Comparison of ENCODE assay signal across 9 cellular contexts in the genomic region with DNA sequence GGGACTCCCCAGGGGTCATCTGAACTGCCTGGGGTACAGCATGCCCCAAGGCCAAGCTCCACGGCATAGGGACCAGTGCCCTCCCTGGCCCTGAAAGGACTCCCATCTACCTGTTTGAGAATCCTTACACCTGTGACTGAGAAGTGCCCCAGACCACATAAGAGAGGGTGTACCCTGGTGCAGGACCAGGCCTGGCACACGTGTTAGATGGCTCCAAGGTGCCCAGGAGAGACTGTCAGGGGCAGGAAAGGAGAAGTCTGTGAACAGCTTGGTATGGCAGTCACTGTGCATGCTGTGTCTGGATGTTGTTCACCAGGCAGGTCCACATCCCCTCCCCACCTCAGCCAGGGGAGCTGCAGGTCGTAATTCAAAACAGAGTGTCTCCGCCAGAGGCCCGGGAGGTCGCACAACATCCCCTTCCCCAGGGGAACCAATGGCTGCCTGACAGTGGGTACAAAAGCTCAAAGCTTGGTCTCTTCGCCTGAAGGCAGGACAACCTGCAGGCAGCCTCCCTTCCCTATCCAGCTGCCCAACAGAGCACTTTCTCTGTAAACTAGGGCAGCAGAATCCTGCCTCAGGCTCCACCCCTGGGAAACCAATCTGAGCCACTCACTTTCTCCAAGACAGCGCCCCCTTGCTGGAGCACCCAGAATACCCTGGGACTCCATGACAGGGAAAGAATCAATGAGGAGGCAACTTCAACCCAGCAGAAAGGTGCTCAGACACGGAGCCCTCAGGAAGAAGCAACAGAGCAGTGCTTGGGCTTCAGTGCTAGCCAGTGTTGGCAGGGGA. TPM values are rescaled to one million over a fixed set of nuclear protein-coding genes. Genes with fewer than 3 reads are reported as not detected.
DNase-seq lines count a peak whose midpoint lies in the region; ATAC-seq and TF ChIP-seq lines count a peak whose summit lies in the region.
"Had no signal": no experiment of that assay in that cellular context is flagged by ENCODE, and none has a peak within 500 bp of the region (broad histone marks: within the 10 kb centered on the region; RNA-seq: fewer than 3 reads in every experiment).

No MANE protein-coding gene starts in this region.

- H3K4me3 Mint-ChIP-seq in activated naive CD8-positive, alpha-beta T cell treated with anti-CD3 and anti-CD28 coated beads, Interleukin-2, amount 10 ng/mL, durations not matched to agents 7 days and 5 days: peak overlapping the region; percentile 90

- no peaks in the 10 kb centered on the region for H3K79me2 ChIP-seq in osteoblast (ENCODE audit: insufficient read depth, low read length)

- no peaks in the 10 kb centered on the region for H3K36me3 ChIP-seq in osteoblast (ENCODE audit: insufficient read depth, low read length)

- peaks cover 22% of the 10 kb centered on the region for H3K27me3 ChIP-seq in osteoblast (ENCODE audit: insufficient read depth, low read length)

- TF ChIP-seq CTCF in LNCAP (IDR thresholded peaks at IDR 0.05): peak; percentile 42; the same call in 1 of the 2 replicates
- TF ChIP-seq CTCF in osteoblast (IDR thresholded peaks at IDR 0.05; ENCODE audit: extremely low read depth, low read depth, low read length): peak; percentile 25
- no peak for TF ChIP-seq CTCF in foreskin fibroblast (IDR thresholded peaks at IDR 0.05; ENCODE audit: low read depth, low read length)

- no peaks in the 10 kb centered on the region for H3K27me3 Mint-ChIP-seq in activated naive CD8-positive, alpha-beta T cell treated with anti-CD3 and anti-CD28 coated beads, Interleukin-2, amount 10 ng/mL, durations not matched to agents 7 days and 5 days

- peak; percentile 1 for DNase-seq in DMS53 (lab: John Stamatoyannopoulos, UW)
- no peak for DNase-seq in DMS53 treated with DMSO at 0.1 percent for 48 hours (lab: John Stamatoyannopoulos, UW; ENCODE audit: unreplicated experiment)
- peak; percentile 44 for DNase-seq in activated naive CD8-positive, alpha-beta T cell treated with anti-CD3 and anti-CD28 coated beads, Interleukin-2, amount 10 ng/mL, durations not matched to agents 7 days and 5 days
- no peak for DNase-seq in osteoblast (ENCODE audit: insufficient read length, low spot score, missing footprints)
- DNase-seq in foreskin fibroblast: no peak
- DNase-seq: NCI-H1436 treated with DMSO at 0.1 percent for 48 hours had no signal

- no peak overlapping the region for H2AFZ ChIP-seq in osteoblast (ENCODE audit: low read length)

- H3K4me1 Mint-ChIP-seq in activated naive CD8-positive, alpha-beta T cell treated with anti-CD3 and anti-CD28 coated beads, Interleukin-2, amount 10 ng/mL, durations not matched to agents 7 days and 5 days: peaks cover 59% of the 10 kb centered on the region

- H3K27ac ChIP-seq in osteoblast (ENCODE audit: low read depth, low read length): no peak overlapping the region

- POLR2A ChIA-PET in activated naive CD8-positive, alpha-beta T cell treated with anti-CD3 and anti-CD28 coated beads, Interleukin-2, amount 10 ng/mL, durations not matched to agents 7 days and 5 days (lab: Charles Lee): interaction anchor here (0.7 to 3.1 kb wide), 5 partner anchors 10 to 69 kb away, joined by 3 to 18 read pairs (median 9); no protein-coding TSS in a partner anchor

- H4K20me1 ChIP-seq in osteoblast (ENCODE audit: insufficient read depth, low read length): no peaks in the 10 kb centered on the region

- peak overlapping the region; percentile 90 for H3K27ac Mint-ChIP-seq in activated naive CD8-positive, alpha-beta T cell treated with anti-CD3 and anti-CD28 coated beads, Interleukin-2, amount 10 ng/mL, durations not matched to agents 7 days and 5 days

- H3K9me3 ChIP-seq in osteoblast (ENCODE audit: low read depth, low read length): no peaks in the 10 kb centered on the region

- ATAC-seq in activated naive CD8-positive, alpha-beta T cell treated with anti-CD3 and anti-CD28 coated beads, Interleukin-2, amount 10 ng/mL, durations not matched to agents 7 days and 5 days (ENCODE audit: low read depth): no peak
- ATAC-seq in GM18502 (IDR thresholded peaks at IDR 0.05; ENCODE audit: poor library complexity, unreplicated experiment) (no peak), GM19395 (IDR thresholded peaks at IDR 0.05; ENCODE audit: unreplicated experiment) (no peak)

- H3K36me3 Mint-ChIP-seq in activated naive CD8-positive, alpha-beta T cell treated with anti-CD3 and anti-CD28 coated beads, Interleukin-2, amount 10 ng/mL, durations not matched to agents 7 days and 5 days: peaks cover 13% of the 10 kb centered on the region

- no peak overlapping the region for H3K4me2 ChIP-seq in osteoblast (ENCODE audit: insufficient read depth, low read length)

- no peaks in the 10 kb centered on the region for H3K4me1 ChIP-seq in osteoblast (ENCODE audit: insufficient read depth, low read length)

- H3K4me3 ChIP-seq in osteoblast (ENCODE audit: insufficient read depth, low read length) (no peak overlapping the region), foreskin fibroblast (ENCODE audit: low read depth in 1 of 2, low read length in 2 of 2) (no peak overlapping the region)

- no peaks in the 10 kb centered on the region for H3K9me3 Mint-ChIP-seq in activated naive CD8-positive, alpha-beta T cell treated with anti-CD3 and anti-CD28 coated beads, Interleukin-2, amount 10 ng/mL, durations not matched to agents 7 days and 5 days

RNA-seq across cellular contexts. Expression of gene NUP210, which starts 3.9 kb away (rescaled TPM):
- 100 to 1,000 TPM; 163 to 170 TPM for total RNA-seq in activated naive CD8-positive, alpha-beta T cell treated with anti-CD3 and anti-CD28 coated beads, Interleukin-2, amount 10 ng/mL, durations not matched to agents 7 days and 5 days
- under 0.01 TPM in 2 replicates for total RNA-seq in osteoblast

Comparison
In these comparisons a context has a peak if more than half of its experiments do, and no peak if none do; other contexts are left out.
1. DNase-seq: peak in DMS53 (single experiment) and activated naive CD8-positive, alpha-beta T cell treated with anti-CD3 and anti-CD28 coated beads, Interleukin-2, amount 10 ng/mL, durations not matched to agents 7 days and 5 days (single experiment); none in DMS53 treated with DMSO at 0.1 percent for 48 hours (single experiment), osteoblast (single experiment) and foreskin fibroblast (0 of 2).
2. RNA of gene NUP210, which starts 3.9 kb away (total RNA-seq): 163 to 170 TPM in activated naive CD8-positive, alpha-beta T cell treated with anti-CD3 and anti-CD28 coated beads, Interleukin-2, amount 10 ng/mL, durations not matched to agents 7 days and 5 days; under 0.01 TPM in osteoblast; every median in the first group is over 100 times any median in the second.